In the genomic region with DNA sequence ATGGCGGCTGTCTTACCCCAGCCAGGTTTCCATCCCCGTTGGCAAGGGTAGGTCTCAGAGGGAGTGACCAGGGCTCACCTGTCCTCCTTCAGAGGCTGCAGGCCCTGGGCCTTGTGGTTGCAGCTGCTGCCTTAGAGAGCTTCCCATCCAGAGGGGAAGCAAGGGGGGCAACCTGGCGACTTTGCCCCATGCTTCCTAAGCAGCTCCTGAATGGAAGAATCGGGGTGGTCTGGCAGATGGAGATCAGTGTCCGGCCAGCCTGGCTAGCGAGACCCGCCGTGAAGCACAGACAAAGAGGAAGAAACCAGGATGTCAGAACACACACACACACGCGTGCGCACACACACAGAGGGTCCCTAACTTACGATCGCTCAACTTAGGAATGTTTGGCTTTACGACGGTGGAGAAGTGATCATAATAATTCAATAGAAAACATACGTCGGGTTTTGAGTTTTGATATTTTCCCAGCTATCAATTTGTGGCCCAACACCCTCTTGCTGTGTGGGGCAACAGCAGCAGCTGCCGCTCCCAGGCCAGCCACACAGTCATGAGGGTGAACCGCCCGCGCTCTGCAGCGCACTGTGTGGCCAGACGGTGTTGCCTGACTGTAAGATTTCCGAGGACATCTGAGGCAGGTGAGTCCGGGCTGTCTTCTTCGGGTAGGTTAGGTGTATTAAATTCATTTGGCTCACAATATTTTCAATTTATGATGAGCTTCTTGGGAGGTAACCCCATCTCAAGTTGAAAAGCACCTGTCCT, we compare ENCODE assay signal across 9 cellular contexts.
"Had no signal": no experiment of that assay in that cellular context is flagged by ENCODE, and none has a peak within 500 bp of the region (broad histone marks: within the 10 kb centered on the region; RNA-seq: fewer than 3 reads in every experiment).

No MANE protein-coding gene starts in this region.

- H3K36me3 ChIP-seq: HAP-1 had no signal

- H3K4me1 ChIP-seq: HAP-1 had no signal

- FAIRE-seq: K562 had no signal

- H3K27ac ChIP-seq: GM23248, HL-60 had no signal

- H3K4me3 ChIP-seq: GM23248, HAP-1, K562 had no signal

- ATAC-seq: HCT116, K562 had no signal

- DNase-seq: GM23248, GOT3, H7, IMR-90, KG1 had no signal

- H3K9ac ChIP-seq: GM23248 had no signal

- H2AFZ ChIP-seq: GM23248 had no signal
